ENCODE assay signal across 2 cellular contexts in the genomic region with DNA sequence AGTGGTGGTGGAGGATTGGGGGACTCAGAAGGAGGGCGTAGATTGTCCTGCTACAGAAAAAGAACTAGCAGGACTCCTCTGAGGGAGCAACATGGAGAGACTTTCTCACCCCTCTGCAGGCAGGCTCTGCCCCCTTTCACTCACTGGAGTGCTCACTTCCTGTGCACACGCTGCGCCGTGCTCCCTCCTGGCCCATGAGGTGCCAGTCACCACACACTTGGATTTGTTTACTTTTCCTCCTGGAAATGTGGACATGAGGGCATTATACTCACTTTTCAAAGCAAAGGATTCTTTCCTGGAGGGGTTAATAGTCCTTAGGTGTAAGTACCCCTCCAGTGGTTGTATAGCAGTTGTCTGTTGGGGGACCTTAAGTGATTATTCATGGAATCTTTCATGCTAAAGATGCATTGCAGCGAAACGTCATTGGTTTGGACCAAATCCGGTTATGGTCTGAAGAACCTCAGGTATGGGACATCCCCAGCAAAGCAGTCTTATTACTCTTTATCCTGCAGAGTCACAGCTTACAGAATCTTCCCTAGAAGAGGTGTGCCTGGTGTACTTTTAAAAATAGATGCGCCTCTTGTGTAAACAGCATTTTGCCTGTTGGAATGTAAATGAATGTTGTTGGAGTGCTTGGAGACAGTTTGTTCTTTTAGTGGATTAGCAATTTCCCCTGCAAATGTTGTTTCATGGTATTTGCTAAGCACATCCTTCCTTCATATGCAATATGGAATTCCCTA.
A peak's percentile ranks its signal among the peaks of the same experiment; 100 is the strongest.
TF ChIP-seq lines count a peak whose summit lies in the region.

No MANE protein-coding gene starts in this region.

TF ChIP-seq in endothelial cell of umbilical vein, 7 proteins besides CTCF, POLR2A, EP300 and RAD21 (continued from another document):
- TF ChIP-seq, protein P1, sequence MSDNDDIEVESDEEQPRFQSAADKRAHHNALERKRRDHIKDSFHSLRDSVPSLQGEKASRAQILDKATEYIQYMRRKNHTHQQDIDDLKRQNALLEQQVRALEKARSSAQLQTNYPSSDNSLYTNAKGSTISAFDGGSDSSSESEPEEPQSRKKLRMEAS (IDR thresholded peaks at IDR 0.05; ENCODE audit: insufficient read depth, insufficient read length): no peak
- peak; percentile 74 for TF ChIP-seq POLR2AphosphoS5 (IDR thresholded peaks at IDR 0.05; ENCODE audit: insufficient read depth, low read depth, low read length)

TF ChIP-seq in SK-N-SH, 30 proteins besides CTCF, POLR2A, EP300 and RAD21 (continued from another document):
- TF ChIP-seq, protein P2, sequence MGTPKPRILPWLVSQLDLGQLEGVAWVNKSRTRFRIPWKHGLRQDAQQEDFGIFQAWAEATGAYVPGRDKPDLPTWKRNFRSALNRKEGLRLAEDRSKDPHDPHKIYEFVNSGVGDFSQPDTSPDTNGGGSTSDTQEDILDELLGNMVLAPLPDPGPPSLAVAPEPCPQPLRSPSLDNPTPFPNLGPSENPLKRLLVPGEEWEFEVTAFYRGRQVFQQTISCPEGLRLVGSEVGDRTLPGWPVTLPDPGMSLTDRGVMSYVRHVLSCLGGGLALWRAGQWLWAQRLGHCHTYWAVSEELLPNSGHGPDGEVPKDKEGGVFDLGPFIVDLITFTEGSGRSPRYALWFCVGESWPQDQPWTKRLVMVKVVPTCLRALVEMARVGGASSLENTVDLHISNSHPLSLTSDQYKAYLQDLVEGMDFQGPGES (IDR thresholded peaks at IDR 0.05; ENCODE audit: low read depth, low read length): no peak
- TF ChIP-seq, protein P3, sequence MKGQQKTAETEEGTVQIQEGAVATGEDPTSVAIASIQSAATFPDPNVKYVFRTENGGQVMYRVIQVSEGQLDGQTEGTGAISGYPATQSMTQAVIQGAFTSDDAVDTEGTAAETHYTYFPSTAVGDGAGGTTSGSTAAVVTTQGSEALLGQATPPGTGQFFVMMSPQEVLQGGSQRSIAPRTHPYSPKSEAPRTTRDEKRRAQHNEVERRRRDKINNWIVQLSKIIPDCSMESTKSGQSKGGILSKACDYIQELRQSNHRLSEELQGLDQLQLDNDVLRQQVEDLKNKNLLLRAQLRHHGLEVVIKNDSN (IDR thresholded peaks at IDR 0.05; ENCODE audit: borderline replicate concordance, low read depth): no peak
- TF ChIP-seq NFIC (IDR thresholded peaks at IDR 0.05; ENCODE audit: borderline replicate concordance): no peak
- no peak for TF ChIP-seq YY1 (IDR thresholded peaks at IDR 0.05; ENCODE audit: low read depth)
- TF ChIP-seq, protein P4, sequence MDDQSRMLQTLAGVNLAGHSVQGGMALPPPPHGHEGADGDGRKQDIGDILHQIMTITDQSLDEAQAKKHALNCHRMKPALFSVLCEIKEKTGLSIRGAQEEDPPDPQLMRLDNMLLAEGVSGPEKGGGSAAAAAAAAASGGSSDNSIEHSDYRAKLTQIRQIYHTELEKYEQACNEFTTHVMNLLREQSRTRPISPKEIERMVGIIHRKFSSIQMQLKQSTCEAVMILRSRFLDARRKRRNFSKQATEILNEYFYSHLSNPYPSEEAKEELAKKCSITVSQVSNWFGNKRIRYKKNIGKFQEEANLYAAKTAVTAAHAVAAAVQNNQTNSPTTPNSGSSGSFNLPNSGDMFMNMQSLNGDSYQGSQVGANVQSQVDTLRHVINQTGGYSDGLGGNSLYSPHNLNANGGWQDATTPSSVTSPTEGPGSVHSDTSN (IDR thresholded peaks at IDR 0.05): no peak
- TF ChIP-seq, protein P5, sequence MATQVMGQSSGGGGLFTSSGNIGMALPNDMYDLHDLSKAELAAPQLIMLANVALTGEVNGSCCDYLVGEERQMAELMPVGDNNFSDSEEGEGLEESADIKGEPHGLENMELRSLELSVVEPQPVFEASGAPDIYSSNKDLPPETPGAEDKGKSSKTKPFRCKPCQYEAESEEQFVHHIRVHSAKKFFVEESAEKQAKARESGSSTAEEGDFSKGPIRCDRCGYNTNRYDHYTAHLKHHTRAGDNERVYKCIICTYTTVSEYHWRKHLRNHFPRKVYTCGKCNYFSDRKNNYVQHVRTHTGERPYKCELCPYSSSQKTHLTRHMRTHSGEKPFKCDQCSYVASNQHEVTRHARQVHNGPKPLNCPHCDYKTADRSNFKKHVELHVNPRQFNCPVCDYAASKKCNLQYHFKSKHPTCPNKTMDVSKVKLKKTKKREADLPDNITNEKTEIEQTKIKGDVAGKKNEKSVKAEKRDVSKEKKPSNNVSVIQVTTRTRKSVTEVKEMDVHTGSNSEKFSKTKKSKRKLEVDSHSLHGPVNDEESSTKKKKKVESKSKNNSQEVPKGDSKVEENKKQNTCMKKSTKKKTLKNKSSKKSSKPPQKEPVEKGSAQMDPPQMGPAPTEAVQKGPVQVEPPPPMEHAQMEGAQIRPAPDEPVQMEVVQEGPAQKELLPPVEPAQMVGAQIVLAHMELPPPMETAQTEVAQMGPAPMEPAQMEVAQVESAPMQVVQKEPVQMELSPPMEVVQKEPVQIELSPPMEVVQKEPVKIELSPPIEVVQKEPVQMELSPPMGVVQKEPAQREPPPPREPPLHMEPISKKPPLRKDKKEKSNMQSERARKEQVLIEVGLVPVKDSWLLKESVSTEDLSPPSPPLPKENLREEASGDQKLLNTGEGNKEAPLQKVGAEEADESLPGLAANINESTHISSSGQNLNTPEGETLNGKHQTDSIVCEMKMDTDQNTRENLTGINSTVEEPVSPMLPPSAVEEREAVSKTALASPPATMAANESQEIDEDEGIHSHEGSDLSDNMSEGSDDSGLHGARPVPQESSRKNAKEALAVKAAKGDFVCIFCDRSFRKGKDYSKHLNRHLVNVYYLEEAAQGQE (IDR thresholded peaks at IDR 0.05; ENCODE audit: low read depth, low read length): no peak
- no peak for TF ChIP-seq ELF1 (IDR thresholded peaks at IDR 0.05)
- no peak for TF ChIP-seq POLR2AphosphoS5 (IDR thresholded peaks at IDR 0.05; ENCODE audit: low read depth, low read length)
- TF ChIP-seq MEF2A (IDR thresholded peaks at IDR 0.05; ENCODE audit: borderline replicate concordance, low read depth): no peak
- TF ChIP-seq FOSL2 (IDR thresholded peaks at IDR 0.05; ENCODE audit: borderline replicate concordance, low read depth): no peak
- no peak for TF ChIP-seq RXRA (IDR thresholded peaks at IDR 0.05; ENCODE audit: borderline replicate concordance, low read depth)
- TF ChIP-seq RFX5 (IDR thresholded peaks at IDR 0.05; ENCODE audit: low read length): no peak
- TF ChIP-seq, protein P6, sequence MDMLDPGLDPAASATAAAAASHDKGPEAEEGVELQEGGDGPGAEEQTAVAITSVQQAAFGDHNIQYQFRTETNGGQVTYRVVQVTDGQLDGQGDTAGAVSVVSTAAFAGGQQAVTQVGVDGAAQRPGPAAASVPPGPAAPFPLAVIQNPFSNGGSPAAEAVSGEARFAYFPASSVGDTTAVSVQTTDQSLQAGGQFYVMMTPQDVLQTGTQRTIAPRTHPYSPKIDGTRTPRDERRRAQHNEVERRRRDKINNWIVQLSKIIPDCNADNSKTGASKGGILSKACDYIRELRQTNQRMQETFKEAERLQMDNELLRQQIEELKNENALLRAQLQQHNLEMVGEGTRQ (IDR thresholded peaks at IDR 0.05; ENCODE audit: borderline replicate concordance, low read depth, low read length): no peak
